ENCODE assay signal across 1 cellular context in genomic region chr3:111227216-111227615, GRCh38.
TF ChIP-seq lines count a peak whose summit lies in the region.

No MANE protein-coding gene starts in this region.

TF ChIP-seq in WTC11, 78 proteins besides CTCF, POLR2A, EP300 and RAD21 (continued from another document):
- no peak for TF ChIP-seq AFF4 (CRISPR knock-in tag; IDR thresholded peaks at IDR 0.05; ENCODE audit: borderline replicate concordance)
- TF ChIP-seq FOXJ3 (CRISPR knock-in tag; IDR thresholded peaks at IDR 0.05; ENCODE audit: borderline replicate concordance) = no peak
- TF ChIP-seq NR1H2 (CRISPR knock-in tag; IDR thresholded peaks at IDR 0.05) = no peak
- no peak for TF ChIP-seq IRF2 (CRISPR knock-in tag; IDR thresholded peaks at IDR 0.05; ENCODE audit: borderline replicate concordance, low read depth)
- TF ChIP-seq ZNF263 (CRISPR knock-in tag; IDR thresholded peaks at IDR 0.05; ENCODE audit: low read depth) = no peak
- no peak for TF ChIP-seq ETV6 (CRISPR knock-in tag; IDR thresholded peaks at IDR 0.05)
TF ChIP-seq in WTC11: peak in this region for 0.
